In genomic region chr9:35398651-35399335, GRCh38 we compare ENCODE assay signal across 26 cellular contexts.
"Had no signal": no experiment of that assay in that cellular context is flagged by ENCODE, and none has a peak within 500 bp of the region (broad histone marks: within the 10 kb centered on the region; RNA-seq: fewer than 3 reads in every experiment).

No MANE protein-coding gene starts in this region.

- H3K27me3 ChIP-seq: testis, tibial nerve, upper lobe of left lung had no signal

- H3K4me1 Mint-ChIP-seq: immature natural killer cell, mesothelial cell of epicardium, naive B cell, neural crest cell had no signal

- H3K4me1 ChIP-seq: parathyroid adenoma, testis, tibial nerve, upper lobe of left lung had no signal

- H3K9me3 ChIP-seq: mucosa of descending colon, testis, tibial nerve, upper lobe of left lung had no signal

- H3K9me3 Mint-ChIP-seq: immature natural killer cell; mesothelial cell of epicardium; naive B cell; natural killer cell treated with Interleukin-12 subunit alpha and Interleukin-12 subunit beta and Interleukin-15 and Interleukin-18, amount 100 ng/mL, for 72 hours; neural crest cell had no signal

- H3K27ac Mint-ChIP-seq: immature natural killer cell; mesothelial cell of epicardium; naive B cell; natural killer cell treated with Interleukin-12 subunit alpha and Interleukin-12 subunit beta and Interleukin-15 and Interleukin-18, amount 100 ng/mL, for 72 hours; progenitor cell of endocrine pancreas had no signal

- ATAC-seq: left ventricle myocardium superior; mucosa of descending colon; natural killer cell treated with Interleukin-12 subunit alpha and Interleukin-12 subunit beta and Interleukin-15 and Interleukin-18, amount 100 ng/mL, for 72 hours; sciatic nerve had no signal

- H3K27ac ChIP-seq: coronary artery, parathyroid adenoma, testis, tibial nerve, upper lobe of left lung had no signal

- H3K4me3 Mint-ChIP-seq: immature natural killer cell; mesothelial cell of epicardium; naive B cell; natural killer cell treated with Interleukin-12 subunit alpha and Interleukin-12 subunit beta and Interleukin-15 and Interleukin-18, amount 100 ng/mL, for 72 hours; neural crest cell had no signal

- H3K9ac ChIP-seq: parathyroid adenoma had no signal

- DNase-seq: dermis blood vessel endothelial cell; effector memory CD4-positive, alpha-beta T cell; erythroblast; hypothalamus; immature natural killer cell; left ventricle myocardium superior; mesenchymal stem cell; mucosa of descending colon; naive B cell; stimulated activated CD4-positive, alpha-beta T cell treated with anti-CD3 and anti-CD28 coated beads, Interleukin-12 subunit alpha, Interleukin-12 subunit beta, amount 100 ng/mL, for 4 hours; stimulated activated CD4-positive, alpha-beta T cell treated with anti-CD3 and anti-CD28 coated beads, Interleukin-1b, Interleukin-23, amount 100 ng/mL, for 48 hours; stimulated activated CD4-positive, alpha-beta T cell treated with anti-CD3 and anti-CD28 coated beads, Interleukin-4, amount 100 ng/mL, for 1 hour; stimulated activated CD8-positive, alpha-beta memory T cell treated with anti-CD3 and anti-CD28 coated beads, Interleukin-4, amount 100 ng/mL, for 48 hours; stimulated activated naive CD4-positive, alpha-beta T cell treated with Interleukin-2 at 50 U/mL for 16 hours; substantia nigra; testis had no signal

- H2AFZ ChIP-seq: parathyroid adenoma had no signal

- H3K36me3 Mint-ChIP-seq: immature natural killer cell; naive B cell; natural killer cell treated with Interleukin-12 subunit alpha and Interleukin-12 subunit beta and Interleukin-15 and Interleukin-18, amount 100 ng/mL, for 72 hours had no signal

- H3K4me2 ChIP-seq: smooth muscle cell had no signal

- H3K79me2 ChIP-seq: parathyroid adenoma had no signal

- H3K27me3 Mint-ChIP-seq: progenitor cell of endocrine pancreas had no signal

- H3K4me3 ChIP-seq: coronary artery, mucosa of descending colon, smooth muscle cell, testis, tibial nerve, upper lobe of left lung had no signal
